Comparison of ENCODE assay signal across 24 cellular contexts in the genomic region with DNA sequence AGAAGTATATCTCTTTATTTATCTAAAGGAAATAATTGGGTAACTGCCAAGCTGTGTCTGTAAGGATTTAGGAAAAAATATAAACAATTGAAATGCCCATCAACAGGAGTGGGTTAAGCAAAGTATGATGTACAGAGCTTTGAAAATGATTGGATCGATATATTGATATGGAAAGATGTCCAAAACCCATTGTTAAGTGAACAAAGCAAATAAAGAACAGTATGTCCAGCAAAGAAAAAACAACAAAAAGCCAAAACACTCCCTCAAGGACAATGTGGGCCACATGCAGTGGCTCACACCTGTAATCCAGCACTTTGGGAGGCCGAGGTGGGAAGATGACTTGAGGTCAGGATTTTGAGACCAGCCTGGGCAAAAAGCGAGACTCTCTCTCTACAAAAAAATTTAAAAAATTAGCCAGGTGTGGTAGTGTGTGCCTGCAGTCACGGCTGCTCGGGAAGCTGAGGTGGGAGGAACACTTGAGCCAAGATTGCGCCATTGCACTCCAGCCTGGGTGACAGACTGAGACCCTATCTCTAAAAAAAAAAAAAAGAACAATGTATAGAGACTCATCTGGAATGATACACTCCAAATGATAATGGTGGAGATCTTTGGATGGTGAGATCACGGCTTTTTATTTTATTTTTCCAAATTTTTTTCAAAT. TPM values are rescaled to one million over a fixed set of nuclear protein-coding genes. Genes with fewer than 3 reads are reported as not detected.
DNase-seq lines count a peak whose midpoint lies in the region; ATAC-seq and TF ChIP-seq lines count a peak whose summit lies in the region.
"Had no signal": no experiment of that assay in that cellular context is flagged by ENCODE, and none has a peak within 500 bp of the region (broad histone marks: within the 10 kb centered on the region; RNA-seq: fewer than 3 reads in every experiment).

No MANE protein-coding gene starts in this region.

- TF ChIP-seq CTCF in osteoblast (IDR thresholded peaks at IDR 0.05; ENCODE audit: extremely low read depth, low read depth, low read length) (no peak), GM10266 (IDR thresholded peaks at IDR 0.05; ENCODE audit: control insufficient read depth, insufficient read depth, low read depth, missing control alignments) (no peak)

- H3K4me2 ChIP-seq in osteoblast (ENCODE audit: insufficient read depth, low read length), result no peak overlapping the region
- H3K4me2 ChIP-seq: BLaER1 had no signal

- H3K27ac ChIP-seq in osteoblast (ENCODE audit: low read depth, low read length), result no peak overlapping the region
- H3K27ac ChIP-seq in caudate nucleus (ENCODE audit: low read depth, low read length), result no peak overlapping the region
- H3K27ac ChIP-seq: BLaER1 had no signal

- no peaks in the 10 kb centered on the region for H3K79me2 ChIP-seq in osteoblast (ENCODE audit: insufficient read depth, low read length)

- no peaks in the 10 kb centered on the region for H4K20me1 ChIP-seq in osteoblast (ENCODE audit: insufficient read depth, low read length)
- H4K20me1 ChIP-seq: BLaER1 had no signal

- no peaks in the 10 kb centered on the region for H3K9me3 ChIP-seq in osteoblast (ENCODE audit: low read depth, low read length)
- H3K9me3 ChIP-seq: BE2C, BLaER1 had no signal

- no peaks in the 10 kb centered on the region for H3K27me3 ChIP-seq in osteoblast (ENCODE audit: insufficient read depth, low read length)
- H3K27me3 ChIP-seq: BE2C, BLaER1 had no signal

- DNase-seq in NCI-H748 (lab: John Stamatoyannopoulos, UW; ENCODE audit: unreplicated experiment) (peak; percentile 9), NCI-H748 treated with DMSO at 0.1 percent for 48 hours (lab: John Stamatoyannopoulos, UW) (no peak), NCI-H146 (lab: John Stamatoyannopoulos, UW) (peak; percentile 64), NCI-H146 treated with DMSO at 0.1 percent for 48 hours (lab: John Stamatoyannopoulos, UW; ENCODE audit: unreplicated experiment) (peak; percentile 65), osteoblast (ENCODE audit: insufficient read length, low spot score, missing footprints) (peak; percentile 17), GM10266 (ENCODE audit: extremely low spot score) (no peak), caudate nucleus (lab: John Stamatoyannopoulos, UW) (no peak)
- DNase-seq: 8988T; ACHN; BE2C; C1 segment of cervical spinal cord; CD4-positive, alpha-beta memory T cell; CD4-positive, CD25-positive, alpha-beta regulatory T cell; CD8-positive, alpha-beta memory T cell; COR-L47; DMS 273 treated with DMSO at 0.1 percent for 48 hours; DMS153; DMS53; DMS79; DND-41; EL; GDM1 had no signal

- no peak overlapping the region for H2AFZ ChIP-seq in osteoblast (ENCODE audit: low read length)

- no peak overlapping the region for H3K4me3 ChIP-seq in osteoblast (ENCODE audit: insufficient read depth, low read length)
- H3K4me3 ChIP-seq: BLaER1 had no signal

- H3K4me1 ChIP-seq in osteoblast (ENCODE audit: insufficient read depth, low read length), result no peaks in the 10 kb centered on the region
- H3K4me1 ChIP-seq: BE2C, BLaER1 had no signal

- no peak for ATAC-seq in HG03378 (IDR thresholded peaks at IDR 0.05; ENCODE audit: unreplicated experiment)

- no peaks in the 10 kb centered on the region for H3K36me3 ChIP-seq in osteoblast (ENCODE audit: insufficient read depth, low read length)
- H3K36me3 ChIP-seq: BE2C, BLaER1 had no signal

RNA-seq across cellular contexts. Expression of a gene that starts 37.9 kb away (rescaled TPM):
- 0.72 and 1.2 TPM in 2 replicates for total RNA-seq in osteoblast

Comparison
In these comparisons a context has a peak if more than half of its experiments do, and no peak if none do; other contexts are left out.
1. DNase-seq: peak in NCI-H748 (single experiment), NCI-H146 (single experiment), NCI-H146 treated with DMSO at 0.1 percent for 48 hours (single experiment) and osteoblast (single experiment); none in NCI-H748 treated with DMSO at 0.1 percent for 48 hours (single experiment), GM10266 (single experiment) and caudate nucleus (0 of 61).